1 cellular context compared by ENCODE assay signal in genomic region chr6:3809515-3809891, GRCh38.
A peak's percentile ranks its signal among the peaks of the same experiment; 100 is the strongest.
TF ChIP-seq lines count a peak whose summit lies in the region.

No MANE protein-coding gene starts in this region.

TF ChIP-seq in HepG2, 621 proteins besides CTCF, POLR2A, EP300 and RAD21:
- TF ChIP-seq ZNF121 (CRISPR knock-in tag; IDR thresholded peaks at IDR 0.05) (peak; percentile 85), ZNF326 (CRISPR knock-in tag; IDR thresholded peaks at IDR 0.05; ENCODE audit: borderline replicate concordance) (no peak)
